26 cellular contexts compared by ENCODE assay signal in the genomic region with DNA sequence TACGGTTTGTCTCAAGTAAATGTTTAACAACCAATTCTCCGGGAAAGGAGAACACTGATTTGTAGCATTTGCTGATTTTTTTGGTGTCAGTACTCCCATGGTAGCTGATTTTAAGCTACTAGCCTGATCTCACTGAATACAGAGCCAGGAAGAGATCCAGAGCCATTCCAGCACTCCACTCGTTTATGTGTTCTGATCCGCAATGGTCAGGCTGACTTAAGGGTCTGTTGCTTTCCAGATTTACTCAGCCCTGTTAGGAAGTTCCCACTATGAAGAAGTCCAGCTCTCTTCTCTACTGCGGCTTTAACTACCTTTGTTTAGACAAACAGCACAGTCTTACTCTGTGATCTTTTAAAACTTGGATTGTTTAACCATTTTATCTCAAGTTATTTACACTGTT. TPM values are rescaled to one million over a fixed set of nuclear protein-coding genes. Genes with fewer than 3 reads are reported as not detected.
DNase-seq lines count a peak whose midpoint lies in the region; ATAC-seq, FAIRE-seq and TF ChIP-seq lines count a peak whose summit lies in the region.
"Had no signal": no experiment of that assay in that cellular context is flagged by ENCODE, and none has a peak within 500 bp of the region (broad histone marks: within the 10 kb centered on the region; RNA-seq: fewer than 3 reads in every experiment).

No MANE protein-coding gene starts in this region.

- DNase-seq in RCC 7860 (ENCODE audit: low spot score) (peak; percentile 23), fibroblast of villous mesenchyme (ENCODE audit: low read depth) (peak; percentile 73), mucosa of gallbladder (ENCODE audit: low spot score) (peak; percentile 26), stomach (no peak), NK-92 (lab: John Stamatoyannopoulos, UW; ENCODE audit: unreplicated experiment) (no peak), NCI-H1092 (lab: John Stamatoyannopoulos, UW) (no peak)
- DNase-seq in activated CD8-positive, alpha-beta memory T cell treated with anti-CD3 and anti-CD28 coated beads for 24 hours = no peak
- DNase-seq: activated CD8-positive, alpha-beta T cell treated with anti-CD3 and anti-CD28 coated beads for 36 hours; activated naive CD4-positive, alpha-beta T cell treated with anti-CD3 and anti-CD28 coated beads, Interleukin-2, amount 10 ng/mL, durations not matched to agents 7 days and 5 days; activated T-cell treated with anti-CD3 and anti-CD28 coated beads, Interleukin-2, amount 50 U/mL, for 24 hours; AML-193; aorta; DND-41; erythroblast; H7; Kasumi-1; left lung; NCI-H1048; NCI-H2081 treated with DMSO at 0.1 percent for 48 hours; occipital lobe; Peyer's patch; SK-N-SH; stimulated activated naive B cell treated with anti-CD40 and anti-IgM and Interleukin-4, amounts not matched to agents 10 μg/mL and 1 μg/mL and 100 μg/mL, for 72 hours; trophoblast cell had no signal

- H3K27ac ChIP-seq in stomach = peak overlapping the region in 3 of 5 donors; percentile 33 to 56 (median 46)
- H3K27ac ChIP-seq: left lung had no signal

- TF ChIP-seq POLR2A in stomach (IDR thresholded peaks at IDR 0.05) = no peak

- TF ChIP-seq EP300 in stomach (IDR thresholded peaks at IDR 0.05) = no peak

- H3K4me1 ChIP-seq in stomach = peaks cover 0 to 13% (median 4%) of the 10 kb centered on the region in 4 donors
- H3K4me1 ChIP-seq: left lung, Peyer's patch had no signal

- H3K27me3 ChIP-seq in stomach = no peaks in the 10 kb centered on the region
- H3K27me3 ChIP-seq: left lung, Peyer's patch had no signal

- H3K36me3 ChIP-seq in stomach = no peaks in the 10 kb centered on the region
- H3K36me3 ChIP-seq: left lung, Peyer's patch had no signal

- TF ChIP-seq CTCF in fibroblast of villous mesenchyme (IDR thresholded peaks at IDR 0.05; ENCODE audit: insufficient read depth, low read depth, low read length) (no peak), stomach (IDR thresholded peaks at IDR 0.05) (no peak)

- H3K4me3 ChIP-seq in fibroblast of villous mesenchyme (ENCODE audit: low read depth, low read length) (no peak overlapping the region), stomach (no peak overlapping the region)
- H3K4me3 ChIP-seq: left lung, Peyer's patch had no signal

- no peak for ATAC-seq in HG02981 (IDR thresholded peaks at IDR 0.05; ENCODE audit: unreplicated experiment)
- ATAC-seq: activated CD8-positive, alpha-beta T cell treated with anti-CD3 and anti-CD28 coated beads for 36 hours; left lung; stimulated activated naive B cell treated with anti-CD40 and anti-IgM and Interleukin-4, amounts not matched to agents 10 μg/mL and 1 μg/mL and 100 μg/mL, for 72 hours had no signal

- 23 to 44% (median 25%) methylated on average over 5 of the region's 5 CpGs for WGBS in stomach, 5 donors

- intact Hi-C loops in stomach (cut with DNase I; ENCODE audit: low total_unique reads) = no loop called here

- no peaks in the 10 kb centered on the region for H3K9me3 ChIP-seq in stomach
- H3K9me3 ChIP-seq: left lung, Peyer's patch, SK-N-SH had no signal

- FAIRE-seq in RCC 7860 (lab: Jason Lieb, UNC) = peak; percentile 81
- FAIRE-seq: HTR-8/SVneo had no signal

RNA-seq across cellular contexts. Expression of a gene that starts 38.0 kb away (rescaled TPM):
- total RNA-seq in fibroblast of villous mesenchyme (146 and 259 TPM in 2 replicates), mucosa of gallbladder (14.6 TPM), stomach (10 to 100 TPM in 4 of 5 donors, 1 to 10 TPM in 1; 8.0 to 67.0 (median 31.9) TPM)
- 1 to 10 TPM; 1.7 to 4.7 (median 2.3) TPM for polyA plus RNA-seq in stomach

Comparison
In these comparisons a context has a peak if more than half of its experiments do, and no peak if none do; other contexts are left out.
1. DNase-seq: peak in RCC 7860 (single experiment), fibroblast of villous mesenchyme (single experiment) and mucosa of gallbladder (single experiment); none in stomach (single experiment), activated CD8-positive, alpha-beta memory T cell treated with anti-CD3 and anti-CD28 coated beads for 24 hours (single experiment), NK-92 (single experiment) and NCI-H1092 (single experiment).